1 cellular context compared by ENCODE assay signal in genomic region chr19:2236285-2237050, GRCh38.
TF ChIP-seq lines count a peak whose summit lies in the region.

A gene with protein sequence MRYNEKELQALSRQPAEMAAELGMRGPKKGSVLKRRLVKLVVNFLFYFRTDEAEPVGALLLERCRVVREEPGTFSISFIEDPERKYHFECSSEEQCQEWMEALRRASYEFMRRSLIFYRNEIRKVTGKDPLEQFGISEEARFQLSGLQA (minus strand): TSS chr19:2236329. CDS start chr19:2236248, 81 bp downstream.
TSS of gene SF3A2 (plus strand) at chr19:2236824. CDS start at chr19:2243419, 6,595 bp downstream.

TF ChIP-seq in K562, 482 proteins besides CTCF, POLR2A, EP300 and RAD21 (continued from another document and continues in another):
- TF ChIP-seq HDAC1 (IDR thresholded peaks at IDR 0.05) (peak in 1 of 2 experiments; percentile 69; a peak in 2 of 4 replicates), SMC3 (conservative IDR thresholded peaks at IDR 0.05; ENCODE audit: insufficient read depth, low read depth, low read length) (peak; percentile 94), PRMT5 (CRISPR knock-in tag; IDR thresholded peaks at IDR 0.05) (peak; percentile 17; the same call in 1 of the 2 replicates), TFE3 (CRISPR knock-in tag; IDR thresholded peaks at IDR 0.05) (no peak), MAFK (IDR thresholded peaks at IDR 0.05; ENCODE audit: low read length) (no peak), SMAD4 (CRISPR knock-in tag; conservative IDR thresholded peaks at IDR 0.05) (peak; percentile 71; the same call in 1 of the 2 replicates), STAT5A (IDR thresholded peaks at IDR 0.05; ENCODE audit: borderline replicate concordance, low read length) (0 out of 2 replicates have a peak, but pooled peaks have one; percentile 30), MAZ (CRISPR knock-in tag; conservative IDR thresholded peaks at IDR 0.05 in 1 of 2, IDR thresholded peaks at IDR 0.05 in 1 of 2) (peak; percentile 76 to 87), ATF7 (IDR thresholded peaks at IDR 0.05) (peak; percentile 82), ZNF24 (IDR thresholded peaks at IDR 0.05) (peak; percentile 15; the same call in 1 of the 2 replicates), FOXK1 (CRISPR knock-in tag; IDR thresholded peaks at IDR 0.05; ENCODE audit: borderline replicate concordance) (0 out of 2 replicates have a peak, but pooled peaks have one; percentile 38), PTTG1 (tag; IDR thresholded peaks at IDR 0.05; ENCODE audit: low read depth) (no peak), MBD2 (IDR thresholded peaks at IDR 0.05; ENCODE audit: borderline replicate concordance, low read depth) (peak; percentile 75; the same call in 1 of the 2 replicates), CXXC5 (CRISPR knock-in tag; IDR thresholded peaks at IDR 0.05) (peak; percentile 94), NUFIP1 (IDR thresholded peaks at IDR 0.05; ENCODE audit: partially characterized antibody) (no peak), ZNF431 (CRISPR knock-in tag; IDR thresholded peaks at IDR 0.05) (peak; percentile 63; the same call in 1 of the 2 replicates), FIP1L1 (IDR thresholded peaks at IDR 0.05; ENCODE audit: low read depth, low read length, poor library complexity, severe bottlenecking) (peak; percentile 86), NR1H2 (CRISPR knock-in tag; IDR thresholded peaks at IDR 0.05) (0 out of 2 replicates have a peak, but pooled peaks have one; percentile 8), EP400 (IDR thresholded peaks at IDR 0.05) (peak; percentile 98), NFRKB (IDR thresholded peaks at IDR 0.05; ENCODE audit: low read depth) (peak; percentile 77), GTF2E2 (tag; IDR thresholded peaks at IDR 0.05) (peak; percentile 92; the same call in 1 of the 2 replicates), MYC (IDR thresholded peaks at IDR 0.05; ENCODE audit: low read depth, low read length) (peak; percentile 88), MYC (CRISPR knock-in tag; IDR thresholded peaks at IDR 0.05; ENCODE audit: borderline replicate concordance, low read depth) (no peak; the same call in 1 of the 2 replicates), CHD7 (IDR thresholded peaks at IDR 0.05; ENCODE audit: low read depth, low read length) (no peak), MXI1 (IDR thresholded peaks at IDR 0.05; ENCODE audit: low read depth, low read length) (peak; percentile 100), BRD4 (IDR thresholded peaks at IDR 0.05) (peak; percentile 94)
- TF ChIP-seq, protein P1, sequence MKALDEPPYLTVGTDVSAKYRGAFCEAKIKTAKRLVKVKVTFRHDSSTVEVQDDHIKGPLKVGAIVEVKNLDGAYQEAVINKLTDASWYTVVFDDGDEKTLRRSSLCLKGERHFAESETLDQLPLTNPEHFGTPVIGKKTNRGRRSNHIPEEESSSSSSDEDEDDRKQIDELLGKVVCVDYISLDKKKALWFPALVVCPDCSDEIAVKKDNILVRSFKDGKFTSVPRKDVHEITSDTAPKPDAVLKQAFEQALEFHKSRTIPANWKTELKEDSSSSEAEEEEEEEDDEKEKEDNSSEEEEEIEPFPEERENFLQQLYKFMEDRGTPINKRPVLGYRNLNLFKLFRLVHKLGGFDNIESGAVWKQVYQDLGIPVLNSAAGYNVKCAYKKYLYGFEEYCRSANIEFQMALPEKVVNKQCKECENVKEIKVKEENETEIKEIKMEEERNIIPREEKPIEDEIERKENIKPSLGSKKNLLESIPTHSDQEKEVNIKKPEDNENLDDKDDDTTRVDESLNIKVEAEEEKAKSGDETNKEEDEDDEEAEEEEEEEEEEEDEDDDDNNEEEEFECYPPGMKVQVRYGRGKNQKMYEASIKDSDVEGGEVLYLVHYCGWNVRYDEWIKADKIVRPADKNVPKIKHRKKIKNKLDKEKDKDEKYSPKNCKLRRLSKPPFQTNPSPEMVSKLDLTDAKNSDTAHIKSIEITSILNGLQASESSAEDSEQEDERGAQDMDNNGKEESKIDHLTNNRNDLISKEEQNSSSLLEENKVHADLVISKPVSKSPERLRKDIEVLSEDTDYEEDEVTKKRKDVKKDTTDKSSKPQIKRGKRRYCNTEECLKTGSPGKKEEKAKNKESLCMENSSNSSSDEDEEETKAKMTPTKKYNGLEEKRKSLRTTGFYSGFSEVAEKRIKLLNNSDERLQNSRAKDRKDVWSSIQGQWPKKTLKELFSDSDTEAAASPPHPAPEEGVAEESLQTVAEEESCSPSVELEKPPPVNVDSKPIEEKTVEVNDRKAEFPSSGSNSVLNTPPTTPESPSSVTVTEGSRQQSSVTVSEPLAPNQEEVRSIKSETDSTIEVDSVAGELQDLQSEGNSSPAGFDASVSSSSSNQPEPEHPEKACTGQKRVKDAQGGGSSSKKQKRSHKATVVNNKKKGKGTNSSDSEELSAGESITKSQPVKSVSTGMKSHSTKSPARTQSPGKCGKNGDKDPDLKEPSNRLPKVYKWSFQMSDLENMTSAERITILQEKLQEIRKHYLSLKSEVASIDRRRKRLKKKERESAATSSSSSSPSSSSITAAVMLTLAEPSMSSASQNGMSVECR (CRISPR knock-in tag; IDR thresholded peaks at IDR 0.05): peak; percentile 93
- TF ChIP-seq, protein P2, sequence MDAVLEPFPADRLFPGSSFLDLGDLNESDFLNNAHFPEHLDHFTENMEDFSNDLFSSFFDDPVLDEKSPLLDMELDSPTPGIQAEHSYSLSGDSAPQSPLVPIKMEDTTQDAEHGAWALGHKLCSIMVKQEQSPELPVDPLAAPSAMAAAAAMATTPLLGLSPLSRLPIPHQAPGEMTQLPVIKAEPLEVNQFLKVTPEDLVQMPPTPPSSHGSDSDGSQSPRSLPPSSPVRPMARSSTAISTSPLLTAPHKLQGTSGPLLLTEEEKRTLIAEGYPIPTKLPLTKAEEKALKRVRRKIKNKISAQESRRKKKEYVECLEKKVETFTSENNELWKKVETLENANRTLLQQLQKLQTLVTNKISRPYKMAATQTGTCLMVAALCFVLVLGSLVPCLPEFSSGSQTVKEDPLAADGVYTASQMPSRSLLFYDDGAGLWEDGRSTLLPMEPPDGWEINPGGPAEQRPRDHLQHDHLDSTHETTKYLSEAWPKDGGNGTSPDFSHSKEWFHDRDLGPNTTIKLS (IDR thresholded peaks at IDR 0.05; ENCODE audit: borderline replicate concordance, low read depth): peak; percentile 94
- TF ChIP-seq, protein P3, sequence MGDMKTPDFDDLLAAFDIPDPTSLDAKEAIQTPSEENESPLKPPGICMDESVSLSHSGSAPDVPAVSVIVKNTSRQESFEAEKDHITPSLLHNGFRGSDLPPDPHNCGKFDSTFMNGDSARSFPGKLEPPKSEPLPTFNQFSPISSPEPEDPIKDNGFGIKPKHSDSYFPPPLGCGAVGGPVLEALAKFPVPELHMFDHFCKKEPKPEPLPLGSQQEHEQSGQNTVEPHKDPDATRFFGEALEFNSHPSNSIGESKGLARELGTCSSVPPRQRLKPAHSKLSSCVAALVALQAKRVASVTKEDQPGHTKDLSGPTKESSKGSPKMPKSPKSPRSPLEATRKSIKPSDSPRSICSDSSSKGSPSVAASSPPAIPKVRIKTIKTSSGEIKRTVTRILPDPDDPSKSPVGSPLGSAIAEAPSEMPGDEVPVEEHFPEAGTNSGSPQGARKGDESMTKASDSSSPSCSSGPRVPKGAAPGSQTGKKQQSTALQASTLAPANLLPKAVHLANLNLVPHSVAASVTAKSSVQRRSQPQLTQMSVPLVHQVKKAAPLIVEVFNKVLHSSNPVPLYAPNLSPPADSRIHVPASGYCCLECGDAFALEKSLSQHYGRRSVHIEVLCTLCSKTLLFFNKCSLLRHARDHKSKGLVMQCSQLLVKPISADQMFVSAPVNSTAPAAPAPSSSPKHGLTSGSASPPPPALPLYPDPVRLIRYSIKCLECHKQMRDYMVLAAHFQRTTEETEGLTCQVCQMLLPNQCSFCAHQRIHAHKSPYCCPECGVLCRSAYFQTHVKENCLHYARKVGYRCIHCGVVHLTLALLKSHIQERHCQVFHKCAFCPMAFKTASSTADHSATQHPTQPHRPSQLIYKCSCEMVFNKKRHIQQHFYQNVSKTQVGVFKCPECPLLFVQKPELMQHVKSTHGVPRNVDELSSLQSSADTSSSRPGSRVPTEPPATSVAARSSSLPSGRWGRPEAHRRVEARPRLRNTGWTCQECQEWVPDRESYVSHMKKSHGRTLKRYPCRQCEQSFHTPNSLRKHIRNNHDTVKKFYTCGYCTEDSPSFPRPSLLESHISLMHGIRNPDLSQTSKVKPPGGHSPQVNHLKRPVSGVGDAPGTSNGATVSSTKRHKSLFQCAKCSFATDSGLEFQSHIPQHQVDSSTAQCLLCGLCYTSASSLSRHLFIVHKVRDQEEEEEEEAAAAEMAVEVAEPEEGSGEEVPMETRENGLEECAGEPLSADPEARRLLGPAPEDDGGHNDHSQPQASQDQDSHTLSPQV (IDR thresholded peaks at IDR 0.05): peak; percentile 84
- TF ChIP-seq, protein P4, sequence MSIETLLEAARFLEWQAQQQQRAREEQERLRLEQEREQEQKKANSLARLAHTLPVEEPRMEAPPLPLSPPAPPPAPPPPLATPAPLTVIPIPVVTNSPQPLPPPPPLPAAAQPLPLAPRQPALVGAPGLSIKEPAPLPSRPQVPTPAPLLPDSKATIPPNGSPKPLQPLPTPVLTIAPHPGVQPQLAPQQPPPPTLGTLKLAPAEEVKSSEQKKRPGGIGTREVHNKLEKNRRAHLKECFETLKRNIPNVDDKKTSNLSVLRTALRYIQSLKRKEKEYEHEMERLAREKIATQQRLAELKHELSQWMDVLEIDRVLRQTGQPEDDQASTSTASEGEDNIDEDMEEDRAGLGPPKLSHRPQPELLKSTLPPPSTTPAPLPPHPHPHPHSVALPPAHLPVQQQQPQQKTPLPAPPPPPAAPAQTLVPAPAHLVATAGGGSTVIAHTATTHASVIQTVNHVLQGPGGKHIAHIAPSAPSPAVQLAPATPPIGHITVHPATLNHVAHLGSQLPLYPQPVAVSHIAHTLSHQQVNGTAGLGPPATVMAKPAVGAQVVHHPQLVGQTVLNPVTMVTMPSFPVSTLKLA (conservative IDR thresholded peaks at IDR 0.05): peak; percentile 88 to 90
